In the genomic region with DNA sequence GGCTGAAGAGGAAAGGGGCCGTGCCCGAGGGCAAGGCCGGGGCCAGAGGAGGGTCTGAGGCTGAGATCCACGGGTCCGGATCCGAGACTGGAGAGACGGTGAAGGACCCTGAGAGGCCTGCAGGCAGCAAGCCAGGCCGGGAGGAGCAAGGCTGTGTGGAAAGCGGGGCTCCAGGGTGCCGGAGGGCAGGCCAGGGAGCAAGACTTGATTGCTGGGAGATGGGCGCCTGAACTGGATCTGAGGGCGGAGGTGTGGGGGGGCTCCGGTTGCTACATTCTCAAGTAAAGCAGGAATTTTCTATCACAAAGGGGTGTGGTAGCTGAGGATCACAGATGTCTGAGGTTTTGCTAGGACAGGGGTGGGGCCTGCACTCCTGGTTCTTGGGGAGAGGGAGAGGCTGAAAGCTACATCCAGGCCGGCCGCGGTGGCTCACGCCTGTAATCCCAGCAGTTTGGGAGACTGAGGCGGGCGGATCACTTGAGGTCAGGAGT, we compare ENCODE assay signal across 12 cellular contexts. TPM values are rescaled to one million over a fixed set of nuclear protein-coding genes. Genes with fewer than 3 reads are reported as not detected.
DNase-seq lines count a peak whose midpoint lies in the region; ATAC-seq and TF ChIP-seq lines count a peak whose summit lies in the region.
"Had no signal": no experiment of that assay in that cellular context is flagged by ENCODE, and none has a peak within 500 bp of the region (broad histone marks: within the 10 kb centered on the region; RNA-seq: fewer than 3 reads in every experiment).

No MANE protein-coding gene starts in this region.

- no peaks in the 10 kb centered on the region for H3K27me3 ChIP-seq in lung (ENCODE audit: control insufficient read depth, insufficient read depth)
- H3K27me3 ChIP-seq in tibial nerve, result no peaks in the 10 kb centered on the region

- TF ChIP-seq CTCF in lung (IDR thresholded peaks at IDR 0.05; ENCODE audit: control extremely low read depth, extremely low read depth) (no peak), tibial nerve (IDR thresholded peaks at IDR 0.05) (no peak)

- CTCF ChIA-PET in activated naive CD4-positive, alpha-beta T cell treated with anti-CD3 and anti-CD28 coated beads for 36 hours (lab: Charles Lee), result interaction anchor here (0.9 to 1.7 kb wide), 2 partner anchors 70 to 127 kb away, joined by 3 to 4 read pairs; partner anchors contain the start of gene CA11

- ATAC-seq in lung (ENCODE audit: insufficient read depth, low FRiP score), result no peak
- ATAC-seq in activated T-cell treated with anti-CD3 and anti-CD28 coated beads, Interleukin-2, amount 50 U/mL, for 72 hours (replicated peaks in 1 of 2), result no peak

- no peak for TF ChIP-seq POLR2A in tibial nerve (IDR thresholded peaks at IDR 0.05)

- H3K4me1 Mint-ChIP-seq in activated naive CD4-positive, alpha-beta T cell treated with anti-CD3 and anti-CD28 coated beads for 36 hours (ENCODE audit: low read depth), result peaks cover 14% of the 10 kb centered on the region
- peaks cover 22% of the 10 kb centered on the region for H3K4me1 Mint-ChIP-seq in activated T-cell treated with anti-CD3 and anti-CD28 coated beads, Interleukin-2, amount 50 U/mL, for 72 hours (ENCODE audit: low read depth)

- H3K27ac ChIP-seq in angular gyrus (ENCODE audit: low read depth, low read length), result peak overlapping the region; percentile 4
- H3K27ac ChIP-seq in lung (ENCODE audit: low read depth in 1 of 2, low read length in 1 of 2), result peak overlapping the region; percentile 34 to 37
- H3K27ac ChIP-seq in tibial nerve, result peak overlapping the region; percentile 64 to 94 (median 86)
- H3K27ac ChIP-seq: HL-60 had no signal

- H3K4me1 ChIP-seq in lung (ENCODE audit: control insufficient read depth in 2 of 2, insufficient read depth in 2 of 2, low read length in 2 of 2), result peaks cover 0 to 17% of the 10 kb centered on the region in 2 donors
- peaks cover 0 to 73% (median 46%) of the 10 kb centered on the region in 4 donors for H3K4me1 ChIP-seq in tibial nerve

- 71 to 86% methylated on average over 19 of the region's 19 CpGs for WGBS in lung, 2 donors
- WGBS in tibial nerve, 2 donors, result 43 to 52% methylated on average over 19 of the region's 19 CpGs

- no peak overlapping the region for H3K27ac Mint-ChIP-seq in activated naive CD4-positive, alpha-beta T cell treated with anti-CD3 and anti-CD28 coated beads for 36 hours
- no peak overlapping the region for H3K27ac Mint-ChIP-seq in activated T-cell treated with anti-CD3 and anti-CD28 coated beads, Interleukin-2, amount 50 U/mL, for 72 hours

- peak overlapping the region; percentile 86 for H3K4me3 Mint-ChIP-seq in activated naive CD4-positive, alpha-beta T cell treated with anti-CD3 and anti-CD28 coated beads for 36 hours
- peak overlapping the region in 1 of 2 donors; percentile 92 for H3K4me3 Mint-ChIP-seq in activated T-cell treated with anti-CD3 and anti-CD28 coated beads, Interleukin-2, amount 50 U/mL, for 72 hours

- no peak for TF ChIP-seq EP300 in tibial nerve (IDR thresholded peaks at IDR 0.05)

- H3K36me3 Mint-ChIP-seq in activated naive CD4-positive, alpha-beta T cell treated with anti-CD3 and anti-CD28 coated beads for 36 hours (ENCODE audit: low read depth), result peaks cover 3% of the 10 kb centered on the region
- peaks cover 4 to 8% of the 10 kb centered on the region in 2 donors for H3K36me3 Mint-ChIP-seq in activated T-cell treated with anti-CD3 and anti-CD28 coated beads, Interleukin-2, amount 50 U/mL, for 72 hours (ENCODE audit: insufficient read depth in 2 of 2)

- H3K9me3 ChIP-seq in lung (ENCODE audit: control insufficient read depth in 2 of 2, insufficient read depth in 1 of 2, low read length in 1 of 2) (peaks cover 0 to 3% of the 10 kb centered on the region in 2 donors), tibial nerve (peaks cover 0 to 9% (median 0%) of the 10 kb centered on the region in 4 donors)

- no peak for DNase-seq in activated naive CD4-positive, alpha-beta T cell treated with anti-CD3 and anti-CD28 coated beads for 36 hours
- no peak for DNase-seq in activated naive CD4-positive, alpha-beta T cell (lab: John Stamatoyannopoulos, UW)
- DNase-seq in lung (ENCODE audit: low spot score), result no peak
- DNase-seq in tibial nerve (ENCODE audit: low spot score in 2 of 2), result no peak
- DNase-seq in activated CD4-positive, CD25-positive, alpha-beta regulatory T cell (lab: John Stamatoyannopoulos, UW), result no peak
- DNase-seq in activated T-cell treated with anti-CD3 and anti-CD28 coated beads, Interleukin-2, amount 50 U/mL, for 72 hours, result no peak
- DNase-seq in NOMO-1 treated with DMSO at 0.1 percent for 48 hours (lab: John Stamatoyannopoulos, UW; ENCODE audit: unreplicated experiment), result no peak
- DNase-seq: activated CD4-positive, CD25-positive, alpha-beta regulatory T cell treated with anti-CD3 and anti-CD28 coated beads, Interleukin-2, amount 50 U/mL, for 72 hours; NCI-H82 had no signal

- no peaks in the 10 kb centered on the region for H3K27me3 Mint-ChIP-seq in activated naive CD4-positive, alpha-beta T cell treated with anti-CD3 and anti-CD28 coated beads for 36 hours (ENCODE audit: low read depth)
- H3K27me3 Mint-ChIP-seq in activated T-cell treated with anti-CD3 and anti-CD28 coated beads, Interleukin-2, amount 50 U/mL, for 72 hours (ENCODE audit: low read depth), result no peaks in the 10 kb centered on the region
- H3K27me3 Mint-ChIP-seq: stimulated activated naive CD8-positive, alpha-beta T cell treated with anti-CD3 and anti-CD28 coated beads, Interleukin-15, Interleukin-2, amounts not matched to agents 100 ng/mL and 50 ng/mL, for 24 hours had no signal

- intact Hi-C loops in activated naive CD4-positive, alpha-beta T cell treated with anti-CD3 and anti-CD28 coated beads for 36 hours (cut with micrococcal nuclease), result loop anchor here (2.0 kb wide), 2 partner anchors 69 to 79 kb away; partner anchors contain the start of genes CA11 and DBP

- H3K36me3 ChIP-seq in lung (ENCODE audit: control insufficient read depth in 2 of 2, insufficient read depth in 2 of 2, low read length in 2 of 2) (peaks cover 0 to 2% of the 10 kb centered on the region in 2 donors), tibial nerve (peaks cover 0 to 11% (median 0%) of the 10 kb centered on the region in 3 donors)

- peaks cover 4% of the 10 kb centered on the region for H3K9me3 Mint-ChIP-seq in activated naive CD4-positive, alpha-beta T cell treated with anti-CD3 and anti-CD28 coated beads for 36 hours
- peaks cover 0 to 1% of the 10 kb centered on the region in 2 donors for H3K9me3 Mint-ChIP-seq in activated T-cell treated with anti-CD3 and anti-CD28 coated beads, Interleukin-2, amount 50 U/mL, for 72 hours
- H3K9me3 Mint-ChIP-seq: stimulated activated naive CD8-positive, alpha-beta T cell treated with anti-CD3 and anti-CD28 coated beads, Interleukin-15, Interleukin-2, amounts not matched to agents 100 ng/mL and 50 ng/mL, for 24 hours had no signal

- H3K4me3 ChIP-seq in lung, result no peak overlapping the region
- peak overlapping the region in 2 of 4 donors; percentile 22 to 60 for H3K4me3 ChIP-seq in tibial nerve

RNA-seq across cellular contexts. Expression of gene MAMSTR, which starts 3.8 kb away (rescaled TPM):
- under 1 TPM; 0.44 to 0.57 TPM for total RNA-seq in activated naive CD4-positive, alpha-beta T cell treated with anti-CD3 and anti-CD28 coated beads for 36 hours
- 1 to 10 TPM; 1.3 to 1.5 TPM for total RNA-seq in lung
- polyA plus RNA-seq in lung, result 1 to 10 TPM in 1 of 2 donors, under 1 TPM in 1; 0.48 to 1.2 TPM
- total RNA-seq in tibial nerve, result 1 to 10 TPM; 2.7 to 7.2 (median 5.9) TPM
- under 1 TPM; 0.69 to 0.89 TPM for total RNA-seq in activated T-cell treated with anti-CD3 and anti-CD28 coated beads, Interleukin-2, amount 50 U/mL, for 72 hours

RNA-seq across cellular contexts. Expression of gene FUT2, which starts 20.0 kb away (rescaled TPM):
- not detected for total RNA-seq in activated naive CD4-positive, alpha-beta T cell treated with anti-CD3 and anti-CD28 coated beads for 36 hours
- total RNA-seq in lung, result 1 to 10 TPM in 1 of 2 donors, under 1 TPM in 1; 0.40 to 5.6 TPM
- 1 to 10 TPM; 4.4 to 6.5 TPM for polyA plus RNA-seq in lung
- total RNA-seq in tibial nerve, result under 1 TPM in 1 of 4 donors, not detected in 3; 0.44 TPM
- not detected for total RNA-seq in activated T-cell treated with anti-CD3 and anti-CD28 coated beads, Interleukin-2, amount 50 U/mL, for 72 hours

RNA-seq across cellular contexts. Expression of gene RASIP1, which starts 24.7 kb away (rescaled TPM):
- under 1 TPM in 1 of 2 experiments, not detected in 1; 0.17 TPM for total RNA-seq in activated naive CD4-positive, alpha-beta T cell treated with anti-CD3 and anti-CD28 coated beads for 36 hours
- total RNA-seq in lung, result 10 to 100 TPM; 26.2 to 32.8 TPM
- 10 to 100 TPM; 24.7 to 37.9 TPM for polyA plus RNA-seq in lung
- 10 to 100 TPM; 12.3 to 23.3 (median 19.8) TPM for total RNA-seq in tibial nerve
- under 1 TPM; 0.53 to 0.86 TPM for total RNA-seq in activated T-cell treated with anti-CD3 and anti-CD28 coated beads, Interleukin-2, amount 50 U/mL, for 72 hours

RNA-seq across cellular contexts. Expression of gene IZUMO1, which starts 31.0 kb away (rescaled TPM):
- total RNA-seq in activated naive CD4-positive, alpha-beta T cell treated with anti-CD3 and anti-CD28 coated beads for 36 hours, result not detected
- total RNA-seq in lung (1 to 10 TPM; 1.2 to 3.1 TPM), tibial nerve (under 1 TPM in 2 of 4 donors, not detected in 2; 0.21 to 0.30 TPM)
- 1 to 10 TPM in 1 of 2 donors, under 1 TPM in 1; 0.97 to 2.4 TPM for polyA plus RNA-seq in lung
- total RNA-seq in activated T-cell treated with anti-CD3 and anti-CD28 coated beads, Interleukin-2, amount 50 U/mL, for 72 hours, result under 1 TPM; 0.14 to 0.32 TPM

RNA-seq across cellular contexts. Expression of gene FUT1, which starts 36.7 kb away (rescaled TPM):
- total RNA-seq in activated naive CD4-positive, alpha-beta T cell treated with anti-CD3 and anti-CD28 coated beads for 36 hours, result under 1 TPM; 0.07 to 0.12 TPM
- total RNA-seq in lung, result 10 to 100 TPM in 1 of 2 donors, 1 to 10 TPM in 1; 5.1 to 12.4 TPM
- 1 to 10 TPM; 5.5 to 8.6 TPM for polyA plus RNA-seq in lung
- total RNA-seq in tibial nerve, result 1 to 10 TPM in 3 of 4 donors, under 1 TPM in 1; 0.98 to 4.2 (median 2.4) TPM
- under 1 TPM; 0.29 to 0.32 TPM for total RNA-seq in activated T-cell treated with anti-CD3 and anti-CD28 coated beads, Interleukin-2, amount 50 U/mL, for 72 hours

Comparison
In these comparisons a context has a peak if more than half of its experiments do, and no peak if none do; other contexts are left out.
1. H3K27ac ChIP-seq: peak in every context shown above with its lines; median percentile 86 in tibial nerve; 36 in lung; 4 in angular gyrus.
2. RNA of gene RASIP1, which starts 24.7 kb away (total RNA-seq): 26.2 to 32.8 TPM in lung and 12.3 to 23.3 TPM in tibial nerve; 0.53 to 0.86 TPM in activated T-cell treated with anti-CD3 and anti-CD28 coated beads, Interleukin-2, amount 50 U/mL, for 72 hours and 0.17 TPM in activated naive CD4-positive, alpha-beta T cell treated with anti-CD3 and anti-CD28 coated beads for 36 hours; every median in the first group is over 4 times any median in the second.